ENCODE assay signal across 8 cellular contexts in genomic region chr22:36238348-36239149, GRCh38. TPM values are rescaled to one million over a fixed set of nuclear protein-coding genes. Genes with fewer than 3 reads are reported as not detected.
A peak's percentile ranks its signal among the peaks of the same experiment; 100 is the strongest.
DNase-seq lines count a peak whose midpoint lies in the region; ATAC-seq and TF ChIP-seq lines count a peak whose summit lies in the region.

No MANE protein-coding gene starts in this region.

- H3K9me2 ChIP-seq in OCI-LY7 (ENCODE audit: insufficient read depth, low read length): no peaks in the 10 kb centered on the region

- H3K9me3 ChIP-seq in OCI-LY7 (ENCODE audit: low read length): no peaks in the 10 kb centered on the region
- H3K9me3 ChIP-seq in ectodermal cell (ENCODE audit: control insufficient read depth, low read length): no peaks in the 10 kb centered on the region
- H3K9me3 ChIP-seq in muscle layer of duodenum (ENCODE audit: control insufficient read depth in 1 of 2, low read length in 2 of 2): no peaks in the 10 kb centered on the region

- no peaks in the 10 kb centered on the region for H4K20me1 ChIP-seq in OCI-LY7 (ENCODE audit: insufficient read depth, low read length)

- 80 to 84% methylated on average over 5 of the region's 5 CpGs for WGBS in ectodermal cell, 2 experiments

- intact Hi-C loops in OCI-LY7 (cut with micrococcal nuclease; ENCODE audit: unreplicated experiment): loop anchor here (5.0 kb wide), 1 partner anchor 76 kb away; the partner anchor contains the start of gene APOL3

- H3K4me1 ChIP-seq in OCI-LY7 (ENCODE audit: insufficient read depth, low read length, poor library complexity, severe bottlenecking): peaks cover 21% of the 10 kb centered on the region
- peaks cover 3% of the 10 kb centered on the region for H3K4me1 ChIP-seq in ectodermal cell (ENCODE audit: control insufficient read depth, insufficient read depth, low read length)
- H3K4me1 ChIP-seq in muscle layer of duodenum (ENCODE audit: control insufficient read depth in 1 of 2, insufficient read depth in 2 of 2, low read length in 2 of 2): peaks cover 15 to 31% of the 10 kb centered on the region in 2 donors

- peaks cover 16% of the 10 kb centered on the region; the same call in 1 of the 2 replicates for H3K36me3 ChIP-seq in OCI-LY7 (ENCODE audit: insufficient read depth, low read length)
- H3K36me3 ChIP-seq in ectodermal cell (ENCODE audit: control insufficient read depth, insufficient read depth, low read length): no peaks in the 10 kb centered on the region
- peaks cover 0 to 6% of the 10 kb centered on the region in 2 donors for H3K36me3 ChIP-seq in muscle layer of duodenum (ENCODE audit: control insufficient read depth in 1 of 2, insufficient read depth in 2 of 2, low read length in 2 of 2)

- H3K27ac ChIP-seq in OCI-LY7 (ENCODE audit: low read depth, low read length, poor library complexity, severe bottlenecking) (peak overlapping the region; percentile 23), ectodermal cell (ENCODE audit: insufficient read depth, low read depth, low read length, poor library complexity, severe bottlenecking) (no peak overlapping the region), muscle layer of duodenum (ENCODE audit: low read length) (peak overlapping the region; percentile 95)

- peak; percentile 47 for DNase-seq in NCI-H345 (lab: John Stamatoyannopoulos, UW)
- no peak for DNase-seq in NCI-H345 treated with DMSO at 0.1 percent for 48 hours (lab: John Stamatoyannopoulos, UW; ENCODE audit: unreplicated experiment)
- peak; percentile 4 for DNase-seq in OCI-LY7 (ENCODE audit: low spot score)
- no peak for DNase-seq in stimulated activated naive CD4-positive, alpha-beta T cell treated with Interleukin-2 at 50 U/mL for 16 hours (lab: John Stamatoyannopoulos, UW)

- H2AFZ ChIP-seq in OCI-LY7 (ENCODE audit: low read length): peak overlapping the region; percentile 62

- CTCF ChIA-PET in OCI-LY7 (lab: Charles Lee; ENCODE audit: unreplicated experiment): interaction anchor here (0.8 to 1.5 kb wide), 2 partner anchors 78 to 232 kb away, joined by 3 to 4 read pairs; partner anchors contain the start of gene APOL3

- peak overlapping the region; percentile 79 for H3K4me2 ChIP-seq in OCI-LY7 (ENCODE audit: low read length)

- H3K79me2 ChIP-seq in OCI-LY7 (ENCODE audit: insufficient read depth, low read depth, low read length): no peaks in the 10 kb centered on the region

- no peak for TF ChIP-seq CTCF in OCI-LY7 (conservative IDR thresholded peaks at IDR 0.05; ENCODE audit: low read length)

- H3K4me3 ChIP-seq in OCI-LY7 (ENCODE audit: low read depth, low read length, poor library complexity, severe bottlenecking) (peak overlapping the region; percentile 76), ectodermal cell (ENCODE audit: insufficient read depth, low read depth, low read length) (peak overlapping the region; percentile 28), muscle layer of duodenum (ENCODE audit: low read depth in 1 of 2, low read length in 2 of 2) (peak overlapping the region; percentile 66 to 75)

- POLR2A ChIA-PET in OCI-LY7 (lab: Charles Lee): interaction anchor here (0.6 to 1.1 kb wide), 5 partner anchors 10 to 291 kb away, joined by 3 to 5 read pairs (median 3); partner anchors contain the start of gene APOL1

- H3K27me3 ChIP-seq in ectodermal cell (ENCODE audit: control insufficient read depth, insufficient read depth, low read length, poor library complexity, severe bottlenecking) (no peaks in the 10 kb centered on the region), muscle layer of duodenum (ENCODE audit: low read depth, low read length) (no peaks in the 10 kb centered on the region)

- no peak for ATAC-seq in HG03442 (IDR thresholded peaks at IDR 0.05; ENCODE audit: unreplicated experiment)
- ATAC-seq in HG03196 (IDR thresholded peaks at IDR 0.05; ENCODE audit: unreplicated experiment): no peak

- BruUV-seq in OCI-LY7 (replicated peaks; lab: Mats Ljungman, UMichigan): no TSS peak

RNA-seq across cellular contexts. Expression of gene APOL2, which starts 0.8 kb away (rescaled TPM):
- 11.8 and 14.9 TPM in 2 replicates for total RNA-seq in OCI-LY7 (2014; rRNA removed; shearing (Covaris generic))
- total RNA-seq in OCI-LY7 (2022): 9.1 and 12.4 TPM in 2 replicates
- polyA plus RNA-seq in ectodermal cell (2013, experiment 1 of 4): 9.7 TPM
- 12.1 TPM for polyA plus RNA-seq in ectodermal cell (2013, experiment 2 of 4)
- polyA plus RNA-seq in ectodermal cell (2013, experiment 3 of 4): 7.8 TPM
- polyA plus RNA-seq in ectodermal cell (2013, experiment 4 of 4): 8.3 TPM

RNA-seq across cellular contexts. Expression of gene APOL1, which starts 14.4 kb away (rescaled TPM):
- 0.47 and 0.64 TPM in 2 replicates for total RNA-seq in OCI-LY7 (2014; rRNA removed; shearing (Covaris generic))
- total RNA-seq in OCI-LY7 (2022): 0.42 and 0.65 TPM in 2 replicates
- polyA plus RNA-seq in ectodermal cell (2013, experiment 1 of 4): not detected
- 0.36 TPM for polyA plus RNA-seq in ectodermal cell (2013, experiment 2 of 4)
- polyA plus RNA-seq in ectodermal cell (2013, experiment 3 of 4): 0.37 TPM
- polyA plus RNA-seq in ectodermal cell (2013, experiment 4 of 4): 0.08 TPM

RNA-seq across cellular contexts. Expression of gene APOL4, which starts 36.9 kb away (rescaled TPM):
- total RNA-seq in OCI-LY7 (2014; rRNA removed; shearing (Covaris generic)): not detected in 2 replicates
- total RNA-seq in OCI-LY7 (2022): not detected in 2 replicates
- polyA plus RNA-seq in ectodermal cell (2013, experiment 1 of 4): 0.39 TPM
- 0.55 TPM for polyA plus RNA-seq in ectodermal cell (2013, experiment 2 of 4)
- polyA plus RNA-seq in ectodermal cell (2013, experiment 3 of 4): 0.59 TPM
- 0.61 TPM for polyA plus RNA-seq in ectodermal cell (2013, experiment 4 of 4)

Comparison
In these comparisons a context has a peak if more than half of its experiments do, and no peak if none do; other contexts are left out.
1. DNase-seq: peak in NCI-H345 (single experiment) and OCI-LY7 (single experiment); none in NCI-H345 treated with DMSO at 0.1 percent for 48 hours (single experiment) and stimulated activated naive CD4-positive, alpha-beta T cell treated with Interleukin-2 at 50 U/mL for 16 hours (single experiment).
2. Peak in every context shown above with its lines, with median percentiles within 50 percentile points of each other: H3K4me3 ChIP-seq.